9 cellular contexts compared by ENCODE assay signal in genomic region chrX:153968255-153968654, GRCh38. TPM values are rescaled to one million over a fixed set of nuclear protein-coding genes. Genes with fewer than 3 reads are reported as not detected.
DNase-seq lines count a peak whose midpoint lies in the region.
"Had no signal": no experiment of that assay in that cellular context is flagged by ENCODE, and none has a peak within 500 bp of the region (broad histone marks: within the 10 kb centered on the region; RNA-seq: fewer than 3 reads in every experiment).

No MANE protein-coding gene starts in this region.

- H3K4me1 Mint-ChIP-seq in activated naive CD4-positive, alpha-beta T cell treated with anti-CD3 and anti-CD28 coated beads, Interleukin-2, amount 50 U/mL, for 24 hours: peaks cover 35% of the 10 kb centered on the region
- H3K4me1 Mint-ChIP-seq in activated naive CD8-positive, alpha-beta T cell (ENCODE audit: low read depth): peaks cover 35% of the 10 kb centered on the region

- H3K36me3 ChIP-seq in thymus (ENCODE audit: control insufficient read depth, insufficient read depth): peaks cover 15% of the 10 kb centered on the region
- H3K36me3 ChIP-seq: ovary had no signal

- H3K27me3 Mint-ChIP-seq in activated naive CD4-positive, alpha-beta T cell treated with anti-CD3 and anti-CD28 coated beads, Interleukin-2, amount 50 U/mL, for 24 hours: no peaks in the 10 kb centered on the region
- no peaks in the 10 kb centered on the region for H3K27me3 Mint-ChIP-seq in activated naive CD8-positive, alpha-beta T cell

- WGBS in thymus: 17% methylated on average over 9 of the region's 9 CpGs

- peak overlapping the region; percentile 87 for H3K27ac Mint-ChIP-seq in activated naive CD4-positive, alpha-beta T cell treated with anti-CD3 and anti-CD28 coated beads, Interleukin-2, amount 50 U/mL, for 24 hours
- peak overlapping the region; percentile 90 for H3K27ac Mint-ChIP-seq in activated naive CD8-positive, alpha-beta T cell

- peak overlapping the region; percentile 99 for H3K27ac ChIP-seq in layer of hippocampus (ENCODE audit: low read depth, low read length)
- peak overlapping the region; percentile 91 for H3K27ac ChIP-seq in thymus (ENCODE audit: low read depth)

- no peaks in the 10 kb centered on the region for H3K9me3 Mint-ChIP-seq in activated naive CD4-positive, alpha-beta T cell treated with anti-CD3 and anti-CD28 coated beads, Interleukin-2, amount 50 U/mL, for 24 hours
- no peaks in the 10 kb centered on the region for H3K9me3 Mint-ChIP-seq in activated naive CD8-positive, alpha-beta T cell (ENCODE audit: low read depth)

- H3K4me3 Mint-ChIP-seq in activated naive CD4-positive, alpha-beta T cell treated with anti-CD3 and anti-CD28 coated beads, Interleukin-2, amount 50 U/mL, for 24 hours: peak overlapping the region; percentile 100
- peak overlapping the region; percentile 100 for H3K4me3 Mint-ChIP-seq in activated naive CD8-positive, alpha-beta T cell

- H3K27me3 ChIP-seq in layer of hippocampus (ENCODE audit: control insufficient read depth, insufficient read depth, low read length): no peaks in the 10 kb centered on the region
- no peaks in the 10 kb centered on the region for H3K27me3 ChIP-seq in thymus (ENCODE audit: control insufficient read depth, insufficient read depth)
- H3K27me3 ChIP-seq: ovary had no signal

- no peak for DNase-seq in activated naive CD4-positive, alpha-beta T cell treated with anti-CD3 and anti-CD28 coated beads, Interleukin-2, amount 50 U/mL, for 16 hours
- DNase-seq in NCI-H82 (lab: John Stamatoyannopoulos, UW): no peak
- no peak for DNase-seq in DMS153 (lab: John Stamatoyannopoulos, UW)
- no peak for DNase-seq in NCI-H1694 treated with DMSO at 0.1 percent for 48 hours (lab: John Stamatoyannopoulos, UW)

- peaks cover 20% of the 10 kb centered on the region for H3K4me1 ChIP-seq in thymus (ENCODE audit: control insufficient read depth, insufficient read depth, low read length)

- H3K9me3 ChIP-seq in thymus (ENCODE audit: control insufficient read depth): no peaks in the 10 kb centered on the region
- H3K9me3 ChIP-seq: ovary had no signal

- peaks cover 6% of the 10 kb centered on the region for H3K36me3 Mint-ChIP-seq in activated naive CD4-positive, alpha-beta T cell treated with anti-CD3 and anti-CD28 coated beads, Interleukin-2, amount 50 U/mL, for 24 hours
- no peaks in the 10 kb centered on the region for H3K36me3 Mint-ChIP-seq in activated naive CD8-positive, alpha-beta T cell

- H3K4me3 ChIP-seq in thymus (ENCODE audit: low read length): peak overlapping the region; percentile 62

RNA-seq across cellular contexts. Expression of gene HCFC1, which starts 3.4 kb away (rescaled TPM):
- 21.9 TPM for polyA plus RNA-seq in thymus

RNA-seq across cellular contexts. Expression of gene TMEM187, which starts 4.3 kb away (rescaled TPM):
- polyA plus RNA-seq in thymus: 6.9 TPM

RNA-seq across cellular contexts. Expression of gene RENBP, which starts 23.8 kb away (rescaled TPM):
- polyA plus RNA-seq in thymus: 18.3 TPM

RNA-seq across cellular contexts. Expression of gene NAA10, which starts 33.4 kb away (rescaled TPM):
- polyA plus RNA-seq in thymus: 94.7 TPM

RNA-seq across cellular contexts. Expression of gene ARHGAP4, which starts 42.2 kb away (rescaled TPM):
- 481 TPM for polyA plus RNA-seq in thymus
